Comparison of ENCODE assay signal across 8 cellular contexts in genomic region chr16:13956635-13957196, GRCh38. TPM values are rescaled to one million over a fixed set of nuclear protein-coding genes. Genes with fewer than 3 reads are reported as not detected.
DNase-seq lines count a peak whose midpoint lies in the region; TF ChIP-seq lines count a peak whose summit lies in the region.

No MANE protein-coding gene starts in this region.

- H3K4me3 ChIP-seq in MG63 (peak overlapping the region; percentile 32), spleen (peak overlapping the region in 2 of 8 donors; percentile 17 to 53)
- peak overlapping the region; percentile 43 for H3K4me3 ChIP-seq in effector memory CD4-positive, alpha-beta T cell (ENCODE audit: insufficient read depth, low read depth, low read length, poor library complexity, severe bottlenecking)

- 55 to 65% (median 61%) methylated on average over 14 of the region's 14 CpGs for WGBS in spleen, 5 donors

- no peak for TF ChIP-seq POLR2A in spleen (IDR thresholded peaks at IDR 0.05)

- H3K36me3 ChIP-seq in MG63 (no peaks in the 10 kb centered on the region), spleen (no peaks in the 10 kb centered on the region)
- H3K36me3 ChIP-seq in effector memory CD4-positive, alpha-beta T cell (ENCODE audit: control insufficient read depth, insufficient read depth, low read length), result no peaks in the 10 kb centered on the region

- intact Hi-C loops in spleen (cut with DNase I; ENCODE audit: low total_unique reads), result no loop called here

- no peak for TF ChIP-seq CTCF in spleen (IDR thresholded peaks at IDR 0.05 in 8 of 11, conservative IDR thresholded peaks at IDR 0.05 in 3 of 11)

- H3K9me3 ChIP-seq in MG63, result no peaks in the 10 kb centered on the region
- H3K9me3 ChIP-seq in effector memory CD4-positive, alpha-beta T cell (ENCODE audit: control insufficient read depth, low read length), result no peaks in the 10 kb centered on the region
- no peaks in the 10 kb centered on the region for H3K9me3 ChIP-seq in spleen

- H3K27me3 ChIP-seq in MG63, result no peaks in the 10 kb centered on the region; the same call in 1 of the 2 replicates
- no peaks in the 10 kb centered on the region for H3K27me3 ChIP-seq in effector memory CD4-positive, alpha-beta T cell (replicated peaks; ENCODE audit: control insufficient read depth, insufficient read depth, low read length, poor library complexity, severe bottlenecking)
- no peaks in the 10 kb centered on the region for H3K27me3 ChIP-seq in spleen (replicated peaks in 1 of 7)

- peaks cover 4% of the 10 kb centered on the region for H3K4me1 ChIP-seq in effector memory CD4-positive, alpha-beta T cell (ENCODE audit: control insufficient read depth, insufficient read depth, low read length, poor library complexity, severe bottlenecking)
- H3K4me1 ChIP-seq in spleen, result peaks cover 0 to 38% (median 17%) of the 10 kb centered on the region in 6 donors

- no peak overlapping the region for H3K27ac ChIP-seq in effector memory CD4-positive, alpha-beta T cell (ENCODE audit: insufficient read depth, low read length, poor library complexity, severe bottlenecking)
- H3K27ac ChIP-seq in spleen, result peak overlapping the region in 6 of 8 donors; percentile 58 to 81 (median 71)

- peak; percentile 4 to 5 for DNase-seq in activated CD4-positive, alpha-beta T cell treated with anti-CD3 and anti-CD28 coated beads, Interleukin-2, amount 50 U/mL, for 48 hours
- no peak for DNase-seq in activated CD4-positive, alpha-beta T cell treated with anti-CD3 and anti-CD28 coated beads for 4 hours
- DNase-seq in MG63, result no peak
- DNase-seq in effector memory CD4-positive, alpha-beta T cell, result no peak
- DNase-seq in spleen, result no peak
- no peak for DNase-seq in NK-92 treated with Interleukin-12 subunit alpha and Interleukin-12 subunit beta, amount 100 ng/mL, for 24 hours (lab: John Stamatoyannopoulos, UW)
- DNase-seq in Kasumi-1 (lab: John Stamatoyannopoulos, UW), result no peak
- no peak for DNase-seq in activated CD4-positive, CD25-positive, alpha-beta regulatory T cell (lab: John Stamatoyannopoulos, UW)

RNA-seq across cellular contexts. Expression of gene ERCC4, which starts 36.8 kb away (rescaled TPM):
- 4.8 and 12.4 TPM in 2 replicates for total RNA-seq in MG63 (2014; rRNA removed; shearing (Covaris generic); ENCODE audit: low replicate concordance)
- total RNA-seq in spleen, result 10 to 100 TPM in 4 of 7 donors, 1 to 10 TPM in 3; 5.9 to 15.2 (median 12.5) TPM
- 1 to 10 TPM; 1.1 to 2.3 (median 1.5) TPM for polyA plus RNA-seq in spleen

Comparison
In these comparisons a context has a peak if more than half of its experiments do, and no peak if none do; other contexts are left out.
1. DNase-seq: peak in activated CD4-positive, alpha-beta T cell treated with anti-CD3 and anti-CD28 coated beads, Interleukin-2, amount 50 U/mL, for 48 hours (2 of 2); none in activated CD4-positive, alpha-beta T cell treated with anti-CD3 and anti-CD28 coated beads for 4 hours (0 of 2), MG63 (single experiment), effector memory CD4-positive, alpha-beta T cell (0 of 3), spleen (single experiment), NK-92 treated with Interleukin-12 subunit alpha and Interleukin-12 subunit beta, amount 100 ng/mL, for 24 hours (single experiment), Kasumi-1 (0 of 2) and activated CD4-positive, CD25-positive, alpha-beta regulatory T cell (0 of 4).